Comparison of ENCODE assay signal across 34 cellular contexts in the genomic region with DNA sequence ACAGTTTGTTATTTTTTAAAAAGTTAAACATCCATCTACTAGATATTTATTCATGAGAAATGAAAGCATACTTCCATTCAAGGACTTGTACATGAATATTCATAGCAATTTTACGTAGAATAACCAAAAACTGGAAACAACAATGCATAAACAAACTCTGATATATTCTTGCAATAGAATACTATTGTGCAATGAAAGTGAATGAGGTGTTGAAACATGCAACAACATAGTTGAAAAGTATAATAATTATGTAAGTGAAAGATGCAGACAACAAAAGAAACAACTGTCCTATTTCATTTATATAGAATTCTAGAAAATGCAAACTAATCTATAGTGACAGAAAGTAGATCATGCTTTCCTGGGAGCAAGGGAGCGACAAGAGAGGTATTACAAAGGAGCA.
"Had no signal": no experiment of that assay in that cellular context is flagged by ENCODE, and none has a peak within 500 bp of the region (broad histone marks: within the 10 kb centered on the region; RNA-seq: fewer than 3 reads in every experiment).

No MANE protein-coding gene starts in this region.

- H3K27ac ChIP-seq: adrenal gland, ascending aorta, body of pancreas, brain microvascular endothelial cell, breast epithelium, cardiac muscle cell had no signal

- H3K9me3 ChIP-seq: adrenal gland, body of pancreas had no signal

- DNase-seq: activated effector memory CD4-positive, alpha-beta T cell treated with anti-CD3 and anti-CD28 coated beads, Interleukin-2, amount 50 U/mL, for 16 hours; activated effector memory CD4-positive, alpha-beta T cell treated with Interleukin-2 at 50 U/mL for 16 hours; activated gamma-delta T cell; activated gamma-delta T cell treated with Interleukin-2 at 50 U/mL for 16 hours; activated naive CD4-positive, alpha-beta T cell; activated naive CD4-positive, alpha-beta T cell treated with anti-CD3 and anti-CD28 coated beads for 36 hours; activated naive CD4-positive, alpha-beta T cell treated with anti-CD3 and anti-CD28 coated beads, Interleukin-2, amount 10 ng/mL, durations not matched to agents 7 days and 5 days; activated naive CD4-positive, alpha-beta T cell treated with anti-CD3 and anti-CD28 coated beads, Interleukin-2, amount 50 U/mL, for 16 hours; activated naive CD4-positive, alpha-beta T cell treated with Interleukin-2 at 50 U/mL for 16 hours; activated naive CD8-positive, alpha-beta T cell treated with anti-CD3 and anti-CD28 coated beads for 36 hours; activated naive CD8-positive, alpha-beta T cell treated with anti-CD3 and anti-CD28 coated beads, Interleukin-2, amount 10 ng/mL, durations not matched to agents 7 days and 5 days; activated naive CD8-positive, alpha-beta T cell treated with anti-CD3 and anti-CD28 coated beads, Interleukin-2, amount 50 U/mL, for 24 hours; activated T-cell treated with anti-CD3 and anti-CD28 coated beads, Interleukin-2, amount 50 U/mL, for 1 hour; activated T-cell treated with anti-CD3 and anti-CD28 coated beads, Interleukin-2, amount 50 U/mL, for 24 hours; activated T-cell treated with anti-CD3 and anti-CD28 coated beads, Interleukin-2, amount 50 U/mL, for 4 hours; activated T-cell treated with anti-CD3 and anti-CD28 coated beads, Interleukin-2, amount 50 U/mL, for 48 hours; activated T-cell treated with anti-CD3 and anti-CD28 coated beads, Interleukin-2, amount 50 U/mL, for 72 hours; adrenal gland; amniotic stem cell; amygdala; anterior cingulate cortex; aorta; body of pancreas; brain microvascular endothelial cell; caudate nucleus; central memory CD4-positive, alpha-beta T cell; cerebellar nuclear complex had no signal

- ATAC-seq: activated naive CD4-positive, alpha-beta T cell treated with anti-CD3 and anti-CD28 coated beads, Interleukin-2, amount 50 U/mL, for 72 hours; activated naive CD8-positive, alpha-beta T cell treated with anti-CD3 and anti-CD28 coated beads, Interleukin-2, amount 50 U/mL, for 24 hours; activated T-cell treated with anti-CD3 and anti-CD28 coated beads, Interleukin-2, amount 50 U/mL, for 4 hours; activated T-cell treated with anti-CD3 and anti-CD28 coated beads, Interleukin-2, amount 50 U/mL, for 72 hours; activated T-helper 17 cell treated with anti-CD3 and anti-CD28 coated beads, Interleukin-2, amount 50 U/mL, for 72 hours; body of pancreas had no signal

- H3K36me3 ChIP-seq: adrenal gland, ascending aorta, brain microvascular endothelial cell, breast epithelium, cardiac muscle cell had no signal

- H3K27me3 ChIP-seq: adrenal gland, ascending aorta, body of pancreas, brain microvascular endothelial cell, breast epithelium, cardiac muscle cell had no signal

- H3K4me1 ChIP-seq: adrenal gland, ascending aorta, body of pancreas, breast epithelium had no signal

- H3K4me3 ChIP-seq: adrenal gland, ascending aorta, body of pancreas, breast epithelium, cardiac muscle cell had no signal

- FAIRE-seq: astrocyte, bronchial epithelial cell had no signal
